In the genomic region with DNA sequence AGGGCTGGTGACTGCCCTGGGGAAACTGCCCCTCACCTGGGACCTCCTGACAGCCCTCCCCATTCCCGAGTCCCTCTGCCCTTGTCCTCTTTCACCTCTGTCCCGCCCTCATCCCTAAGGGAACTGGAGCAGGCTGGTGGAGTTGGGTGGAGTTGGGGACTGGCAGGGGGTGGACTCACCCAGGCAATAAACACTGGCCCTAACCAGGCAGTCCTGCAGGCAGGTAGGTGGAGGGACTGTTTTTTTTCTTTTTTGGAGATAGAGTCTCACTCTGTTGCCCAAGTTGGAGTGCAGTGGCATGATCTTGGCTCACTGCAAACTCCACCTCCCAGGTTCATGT, we compare ENCODE assay signal across 21 cellular contexts. TPM values are rescaled to one million over a fixed set of nuclear protein-coding genes. Genes with fewer than 3 reads are reported as not detected.
DNase-seq lines count a peak whose midpoint lies in the region; ATAC-seq, FAIRE-seq and TF ChIP-seq lines count a peak whose summit lies in the region.
"Had no signal": no experiment of that assay in that cellular context is flagged by ENCODE, and none has a peak within 500 bp of the region (broad histone marks: within the 10 kb centered on the region; RNA-seq: fewer than 3 reads in every experiment).

No MANE protein-coding gene starts in this region.

- H3K79me2 ChIP-seq in MM.1S (ENCODE audit: low read length) (no peaks in the 10 kb centered on the region), hepatocyte (no peaks in the 10 kb centered on the region), parathyroid adenoma (no peaks in the 10 kb centered on the region)

- no peak for ATAC-seq in HG03521 (IDR thresholded peaks at IDR 0.05; ENCODE audit: unreplicated experiment)
- ATAC-seq: activated CD4-positive, alpha-beta T cell treated with anti-CD3 and anti-CD28 coated beads for 36 hours; activated CD8-positive, alpha-beta memory T cell treated with anti-CD3 and anti-CD28 coated beads, Interleukin-2, amount 10 ng/mL, durations not matched to agents 7 days and 5 days had no signal

- WGBS in hepatocyte (ENCODE audit: low lambda C conversion rate, missing lambda C conversion rate), result 83% methylated on average over 2 of the region's 2 CpGs

- H3K4me3 ChIP-seq in MM.1S (ENCODE audit: low read length) (no peak overlapping the region), hepatocyte (no peak overlapping the region), parathyroid adenoma (ENCODE audit: low read depth, low read length) (no peak overlapping the region)
- H3K4me3 ChIP-seq: BLaER1 treated with 17β-estradiol and CSF1 and Interleukin-3, amounts not matched to agents 10 nM and 100 nM; cardiac muscle cell; upper lobe of left lung had no signal

- no peaks in the 10 kb centered on the region for H3K36me3 ChIP-seq in MM.1S (replicated peaks; ENCODE audit: insufficient read depth, low read length)
- H3K36me3 ChIP-seq in hepatocyte (replicated peaks; ENCODE audit: insufficient read depth, low read depth), result no peaks in the 10 kb centered on the region
- H3K36me3 ChIP-seq in parathyroid adenoma (ENCODE audit: control insufficient read depth, insufficient read depth, low read length), result no peaks in the 10 kb centered on the region
- H3K36me3 ChIP-seq: BLaER1 treated with 17β-estradiol and CSF1 and Interleukin-3, amounts not matched to agents 10 nM and 100 nM; cardiac muscle cell; upper lobe of left lung had no signal

- H3K9me2 ChIP-seq in MM.1S (replicated peaks; ENCODE audit: insufficient read depth, low read length), result no peaks in the 10 kb centered on the region
- H3K9me2 ChIP-seq in hepatocyte (replicated peaks; ENCODE audit: insufficient read depth), result no peaks in the 10 kb centered on the region

- H3K9me3 ChIP-seq in MM.1S (replicated peaks; ENCODE audit: insufficient read depth, low read length) (no peaks in the 10 kb centered on the region), hepatocyte (ENCODE audit: low read depth) (no peaks in the 10 kb centered on the region), parathyroid adenoma (ENCODE audit: control insufficient read depth, low read length) (no peaks in the 10 kb centered on the region)
- H3K9me3 ChIP-seq: BLaER1 treated with 17β-estradiol and CSF1 and Interleukin-3, amounts not matched to agents 10 nM and 100 nM; upper lobe of left lung had no signal

- H3K4me1 ChIP-seq in MM.1S (ENCODE audit: low read length), result peaks cover 8% of the 10 kb centered on the region
- H3K4me1 ChIP-seq in hepatocyte (ENCODE audit: insufficient read depth), result peaks cover 13% of the 10 kb centered on the region
- peaks cover 8% of the 10 kb centered on the region for H3K4me1 ChIP-seq in parathyroid adenoma
- H3K4me1 ChIP-seq: upper lobe of left lung had no signal

- peak overlapping the region; percentile 76 for H2AFZ ChIP-seq in MM.1S (ENCODE audit: low read length)
- no peak overlapping the region for H2AFZ ChIP-seq in hepatocyte
- H2AFZ ChIP-seq in parathyroid adenoma, result peak overlapping the region; percentile 38

- no peak for TF ChIP-seq CTCF in MM.1S (IDR thresholded peaks at IDR 0.05; ENCODE audit: low read length)
- TF ChIP-seq CTCF in hepatocyte (IDR thresholded peaks at IDR 0.05; ENCODE audit: poor library complexity), result no peak
- TF ChIP-seq CTCF in parathyroid adenoma (IDR thresholded peaks at IDR 0.05), result no peak

- peaks cover 3% of the 10 kb centered on the region; the same call in 1 of the 2 replicates for H3F3A ChIP-seq in MM.1S (ENCODE audit: insufficient read depth, low read length)

- H3K4me2 ChIP-seq in MM.1S (ENCODE audit: low read depth, low read length) (peak overlapping the region; percentile 61), hepatocyte (peak overlapping the region; percentile 54), parathyroid adenoma (ENCODE audit: low read length) (no peak overlapping the region)

- FAIRE-seq in urothelium cell line (lab: Jason Lieb, UNC), result no peak

- H3K27ac ChIP-seq in MM.1S (ENCODE audit: low read length) (no peak overlapping the region), hepatocyte (peak overlapping the region; percentile 93), parathyroid adenoma (no peak overlapping the region)
- H3K27ac ChIP-seq: BLaER1 treated with 17β-estradiol and CSF1 and Interleukin-3, amounts not matched to agents 10 nM and 100 nM; cardiac muscle cell; upper lobe of left lung had no signal

- H3K9ac ChIP-seq in MM.1S (ENCODE audit: low read length), result no peak overlapping the region; the same call in 1 of the 2 replicates
- H3K9ac ChIP-seq in parathyroid adenoma, result no peak overlapping the region

- DNase-seq in MM.1S (no peak), hepatocyte (ENCODE audit: low spot score) (no peak), urothelium cell line (ENCODE audit: low spot score) (no peak), DMS53 treated with DMSO at 0.1 percent for 48 hours (lab: John Stamatoyannopoulos, UW; ENCODE audit: unreplicated experiment) (no peak)
- DNase-seq: ACHN; activated CD4-positive, alpha-beta T cell treated with anti-CD3 and anti-CD28 coated beads for 36 hours; activated CD8-positive, alpha-beta memory T cell treated with anti-CD3 and anti-CD28 coated beads, Interleukin-2, amount 10 ng/mL, durations not matched to agents 7 days and 5 days; activated naive CD4-positive, alpha-beta T cell treated with anti-CD3 and anti-CD28 coated beads, Interleukin-2, amount 50 U/mL, for 16 hours; glutamatergic neuron; Karpas-422; NCI-H187 treated with DMSO at 0.1 percent for 48 hours; NCI-H345; stimulated activated CD8-positive, alpha-beta memory T cell treated with anti-CD3 and anti-CD28 coated beads, Interleukin-4, amount 100 ng/mL, for 48 hours; upper lobe of left lung had no signal

- peaks cover 56% of the 10 kb centered on the region for H3K27me3 ChIP-seq in MM.1S (replicated peaks; ENCODE audit: insufficient read depth, low read length)
- H3K27me3 ChIP-seq in hepatocyte, result no peaks in the 10 kb centered on the region
- H3K27me3 ChIP-seq in parathyroid adenoma (ENCODE audit: control insufficient read depth, insufficient read depth, low read length), result no peaks in the 10 kb centered on the region
- H3K27me3 ChIP-seq: BLaER1 treated with 17β-estradiol and CSF1 and Interleukin-3, amounts not matched to agents 10 nM and 100 nM; cardiac muscle cell had no signal

- H4K20me1 ChIP-seq in MM.1S (ENCODE audit: insufficient read depth, low read length) (no peaks in the 10 kb centered on the region), hepatocyte (ENCODE audit: insufficient read depth, poor library complexity, severe bottlenecking) (no peaks in the 10 kb centered on the region)

RNA-seq across cellular contexts. Expression of a gene that starts 11.7 kb away (rescaled TPM):
- total RNA-seq in hepatocyte, result 2.4 and 2.9 TPM in 2 replicates
- 2.5 and 3.8 TPM in 2 replicates for polyA plus RNA-seq in hepatocyte
- total RNA-seq: activated CD4-positive, alpha-beta T cell treated with anti-CD3 and anti-CD28 coated beads for 36 hours; activated CD8-positive, alpha-beta memory T cell treated with anti-CD3 and anti-CD28 coated beads, Interleukin-2, amount 10 ng/mL, durations not matched to agents 7 days and 5 days; SK-MEL-5; T-helper 1 cell treated with Interleukin-12 subunit alpha and Interleukin-12 subunit beta and Interleukin-4 antibody, amounts not matched to agents 30 ng/mL and 1 ng/mL, for 36 hours had no signal

RNA-seq across cellular contexts. Expression of a gene that starts 17.5 kb away (rescaled TPM):
- total RNA-seq in hepatocyte, result 63.3 and 66.1 TPM in 2 replicates
- polyA plus RNA-seq in hepatocyte, result 118 and 138 TPM in 2 replicates

RNA-seq across cellular contexts. Expression of a gene that starts 19.2 kb away (rescaled TPM):
- total RNA-seq in hepatocyte, result not detected in 2 replicates
- polyA plus RNA-seq in hepatocyte, result 0.56 and 0.72 TPM in 2 replicates
- total RNA-seq: activated CD4-positive, alpha-beta T cell treated with anti-CD3 and anti-CD28 coated beads for 36 hours; activated CD8-positive, alpha-beta memory T cell treated with anti-CD3 and anti-CD28 coated beads, Interleukin-2, amount 10 ng/mL, durations not matched to agents 7 days and 5 days; Calu3; cardiac muscle cell; T-helper 1 cell treated with Interleukin-12 subunit alpha and Interleukin-12 subunit beta and Interleukin-4 antibody, amounts not matched to agents 30 ng/mL and 1 ng/mL, for 36 hours; upper lobe of left lung had no signal
- polyA plus RNA-seq: cardiac muscle cell had no signal

RNA-seq across cellular contexts. Expression of a gene that starts 44.7 kb away (rescaled TPM):
- total RNA-seq in hepatocyte, result 1,163 and 1,316 TPM in 2 replicates
- polyA plus RNA-seq in hepatocyte, result 1,233 and 1,240 TPM in 2 replicates

RNA-seq across cellular contexts. Expression of a gene that starts 55.5 kb away (rescaled TPM):
- total RNA-seq in hepatocyte, result 57.0 and 80.7 TPM in 2 replicates
- polyA plus RNA-seq in hepatocyte, result 295 and 311 TPM in 2 replicates
